Comparison of ENCODE assay signal across 13 cellular contexts in genomic region chr9:88953401-88954029, GRCh38. TPM values are rescaled to one million over a fixed set of nuclear protein-coding genes. Genes with fewer than 3 reads are reported as not detected.
DNase-seq lines count a peak whose midpoint lies in the region; ATAC-seq and TF ChIP-seq lines count a peak whose summit lies in the region.
"Had no signal": no experiment of that assay in that cellular context is flagged by ENCODE, and none has a peak within 500 bp of the region (broad histone marks: within the 10 kb centered on the region; RNA-seq: fewer than 3 reads in every experiment).

No MANE protein-coding gene starts in this region.

- no peaks in the 10 kb centered on the region for H3K36me3 ChIP-seq in gastroesophageal sphincter

- WGBS in gastroesophageal sphincter (ENCODE audit: low coverage in 1 of 2), 2 donors = 13 to 47% methylated on average over 3 of the region's 6 CpGs

- DNase-seq in Daoy (ENCODE audit: low read depth) = peak; percentile 80
- peak; percentile 53 for DNase-seq in putamen (ENCODE audit: low spot score)
- no peak for DNase-seq in NCI-H1417 treated with DMSO at 0.1 percent for 48 hours (lab: John Stamatoyannopoulos, UW)
- DNase-seq in activated T-cell treated with anti-CD3 and anti-CD28 coated beads, Interleukin-2, amount 50 U/mL, for 1 hour = no peak
- DNase-seq: activated B cell treated with CpG ODN at 0.5 μM for 24 hours; activated naive CD4-positive, alpha-beta T cell treated with Interleukin-2 at 50 U/mL for 16 hours; DMS79; KG1; naive thymus-derived CD8-positive, alpha-beta T cell had no signal

- H3K4me3 ChIP-seq in WI38 (ENCODE audit: low read depth, low read length) (peak overlapping the region; percentile 17), gastroesophageal sphincter (no peak overlapping the region)

- no peak for TF ChIP-seq POLR2A in gastroesophageal sphincter (IDR thresholded peaks at IDR 0.05)

- no peak for TF ChIP-seq EP300 in gastroesophageal sphincter (IDR thresholded peaks at IDR 0.05)

- no peak for TF ChIP-seq CTCF in WI38 (IDR thresholded peaks at IDR 0.05; ENCODE audit: low read depth, low read length)
- no peak for TF ChIP-seq CTCF in gastroesophageal sphincter (IDR thresholded peaks at IDR 0.05)

- ATAC-seq in gastroesophageal sphincter (no peak), GM21528 (IDR thresholded peaks at IDR 0.05; ENCODE audit: low FRiP score, unreplicated experiment) (no peak), HG02798 (IDR thresholded peaks at IDR 0.05; ENCODE audit: poor library complexity, unreplicated experiment) (no peak)
- ATAC-seq: naive thymus-derived CD8-positive, alpha-beta T cell had no signal

- H3K27ac ChIP-seq in gastroesophageal sphincter = peak overlapping the region in 3 of 4 donors; percentile 66 to 71 (median 70)

- no peaks in the 10 kb centered on the region for H3K27me3 ChIP-seq in gastroesophageal sphincter

- peaks cover 9 to 56% (median 21%) of the 10 kb centered on the region in 3 donors for H3K4me1 ChIP-seq in gastroesophageal sphincter

- H3K9me3 ChIP-seq in gastroesophageal sphincter = no peaks in the 10 kb centered on the region

RNA-seq across cellular contexts. Expression of gene S1PR3, which starts 37.8 kb away (rescaled TPM):
- 13.1 and 13.7 TPM in 2 replicates for total RNA-seq in Daoy (2014; rRNA removed; shearing (Covaris generic))
- total RNA-seq in gastroesophageal sphincter = 100 to 1,000 TPM in 3 of 4 donors, 10 to 100 TPM in 1; 77.9 to 351 (median 167) TPM
- total RNA-seq: activated B cell treated with CpG ODN at 0.5 μM for 24 hours; naive thymus-derived CD8-positive, alpha-beta T cell had no signal

Comparison
In these comparisons a context has a peak if more than half of its experiments do, and no peak if none do; other contexts are left out.
1. DNase-seq: peak in Daoy (single experiment) and putamen (single experiment); none in NCI-H1417 treated with DMSO at 0.1 percent for 48 hours (single experiment) and activated T-cell treated with anti-CD3 and anti-CD28 coated beads, Interleukin-2, amount 50 U/mL, for 1 hour (single experiment).